In genomic region chr9:128081052-128081451, GRCh38 we compare ENCODE assay signal across 1 cellular context.
TF ChIP-seq lines count a peak whose summit lies in the region.

No MANE protein-coding gene starts in this region.

TF ChIP-seq in H1, 55 proteins besides CTCF, POLR2A, EP300 and RAD21 (continued from another document):
- TF ChIP-seq GABPA (IDR thresholded peaks at IDR 0.05; ENCODE audit: borderline replicate concordance, insufficient read depth, low read length) (no peak), YY1 (IDR thresholded peaks at IDR 0.05; ENCODE audit: low read depth, low read length) (no peak), HDAC6 (IDR thresholded peaks at IDR 0.05; ENCODE audit: low read depth, low read length) (no peak), ZNF274 (IDR thresholded peaks at IDR 0.05; ENCODE audit: borderline replicate concordance, extremely low read depth, low read length) (no peak), SP4 (IDR thresholded peaks at IDR 0.05; ENCODE audit: low read length) (no peak), TBP (IDR thresholded peaks at IDR 0.05; ENCODE audit: low read depth, low read length) (no peak)
